8 cellular contexts compared by ENCODE assay signal in genomic region chr14:73888460-73888725, GRCh38. TPM values are rescaled to one million over a fixed set of nuclear protein-coding genes. Genes with fewer than 3 reads are reported as not detected.
DNase-seq lines count a peak whose midpoint lies in the region; ATAC-seq, FAIRE-seq and TF ChIP-seq lines count a peak whose summit lies in the region.

No MANE protein-coding gene starts in this region.

- peaks cover 35 to 58% (median 47%) of the 10 kb centered on the region in 4 donors for H3K4me1 Mint-ChIP-seq in CD4-positive, alpha-beta memory T cell
- H3K4me1 Mint-ChIP-seq in natural killer cell, result peaks cover 42 to 54% of the 10 kb centered on the region in 2 donors

- no peak overlapping the region for H2AFZ ChIP-seq in K562 (ENCODE audit: low read depth, low read length)

- H3K9me3 ChIP-seq in CD4-positive, alpha-beta memory T cell (ENCODE audit: control insufficient read depth in 1 of 2, low read length in 2 of 2), result no peaks in the 10 kb centered on the region
- H3K9me3 ChIP-seq in HUES64 (ENCODE audit: insufficient read depth, low read depth, low read length), result no peaks in the 10 kb centered on the region
- H3K9me3 ChIP-seq in K562 (replicated peaks; ENCODE audit: control insufficient read depth, insufficient read depth, low read depth, low read length), result no peaks in the 10 kb centered on the region
- no peaks in the 10 kb centered on the region for H3K9me3 ChIP-seq in stomach

- no peak for TF ChIP-seq POLR2A in K562 (conservative IDR thresholded peaks at IDR 0.05)
- TF ChIP-seq POLR2A in stomach (IDR thresholded peaks at IDR 0.05), result no peak

- H3K79me2 ChIP-seq in K562 (ENCODE audit: control insufficient read depth, insufficient read depth, low read length), result peaks cover 77% of the 10 kb centered on the region

- no peaks in the 10 kb centered on the region for H3K27me3 Mint-ChIP-seq in CD4-positive, alpha-beta memory T cell
- no peaks in the 10 kb centered on the region for H3K27me3 Mint-ChIP-seq in natural killer cell (ENCODE audit: low read depth in 2 of 2)

- no peaks in the 10 kb centered on the region for H3K27me3 ChIP-seq in CD4-positive, alpha-beta memory T cell (ENCODE audit: insufficient read depth, low read length)
- H3K27me3 ChIP-seq in HUES64 (ENCODE audit: insufficient read depth, low read length), result no peaks in the 10 kb centered on the region
- H3K27me3 ChIP-seq in K562 (ENCODE audit: control insufficient read depth in 2 of 2, insufficient read depth in 2 of 2, low read length in 2 of 2), result no peaks in the 10 kb centered on the region
- H3K27me3 ChIP-seq in stomach, result no peaks in the 10 kb centered on the region

- H3K4me3 ChIP-seq in CD4-positive, alpha-beta memory T cell (ENCODE audit: low read length in 2 of 2), result no peak overlapping the region
- peak overlapping the region; percentile 91 for H3K4me3 ChIP-seq in HUES64 (ENCODE audit: low read length)
- H3K4me3 ChIP-seq in K562, result peak overlapping the region; percentile 86
- H3K4me3 ChIP-seq in stomach, result peak overlapping the region in 2 of 4 donors; percentile 82 to 83

- FAIRE-seq in K562 (lab: Jason Lieb, UNC), result no peak

- H3K27ac ChIP-seq in CD4-positive, alpha-beta memory T cell (ENCODE audit: low read depth, low read length), result peak overlapping the region; percentile 96
- H3K27ac ChIP-seq in HUES64 (ENCODE audit: low read depth, low read length) (no peak overlapping the region), K562 (ENCODE audit: extremely low read depth, low read depth, low read length) (peak overlapping the region; percentile 96), stomach (peak overlapping the region in 2 of 5 donors; percentile 93 to 99)

- H3K4me3 Mint-ChIP-seq in CD4-positive, alpha-beta memory T cell, result peak overlapping the region in 7 of 8 donors; percentile 5 to 99 (median 97)
- H3K4me3 Mint-ChIP-seq in natural killer cell, result peak overlapping the region; percentile 96

- no peak for TF ChIP-seq RAD21 in K562 (CRISPR knock-in tag; conservative IDR thresholded peaks at IDR 0.05 in 1 of 2, IDR thresholded peaks at IDR 0.05 in 1 of 2)

- H3K36me3 Mint-ChIP-seq in CD4-positive, alpha-beta memory T cell, result peaks cover 7 to 28% of the 10 kb centered on the region in 2 donors
- H3K36me3 Mint-ChIP-seq in natural killer cell, result no peaks in the 10 kb centered on the region

- whole genome bisulfite sequencing in HUES64, result 84% methylated on average over 3 of the region's 3 CpGs
- 0% methylated on average over 2 of the region's 3 CpGs for WGBS in K562 (ENCODE audit: insufficient coverage, low coverage, missing lambda C conversion rate)
- WGBS in stomach, 5 donors, result 15 to 31% (median 20%) methylated on average over 3 of the region's 3 CpGs

- in situ Hi-C loops in K562 (cut with MboI), result no loop called here

- H3K4me1 ChIP-seq in CD4-positive, alpha-beta memory T cell (ENCODE audit: insufficient read depth, low read length), result peaks cover 43% of the 10 kb centered on the region
- H3K4me1 ChIP-seq in HUES64 (ENCODE audit: insufficient read depth, low read length) (peaks cover 9% of the 10 kb centered on the region; the same call in 1 of the 2 replicates), K562 (replicated peaks in 1 of 2; ENCODE audit: control insufficient read depth in 2 of 2, insufficient read depth in 2 of 2, low read length in 2 of 2) (peaks cover 4 to 6% of the 10 kb centered on the region in 2 experiments; a peak in 4 of 5 replicates), stomach (peaks cover 21 to 63% (median 37%) of the 10 kb centered on the region in 4 donors)

- no peak for TF ChIP-seq EP300 in K562 (IDR thresholded peaks at IDR 0.05; ENCODE audit: low read length)
- no peak for TF ChIP-seq EP300 in stomach (IDR thresholded peaks at IDR 0.05)

- no peak overlapping the region for H3K9ac ChIP-seq in HUES64 (ENCODE audit: low read depth, low read length)
- H3K9ac ChIP-seq in K562 (ENCODE audit: insufficient read depth in 1 of 2, low read depth in 2 of 2, low read length in 2 of 2), result peak overlapping the region in 1 of 2 experiments; percentile 90; a peak in 2 of 4 replicates

- DNase-seq in CD4-positive, alpha-beta memory T cell, result no peak
- DNase-seq in K562 (ENCODE audit: extremely low read depth in 1 of 4, low spot score in 3 of 4) (no peak), natural killer cell (no peak), stomach (no peak), ecto neural progenitor cell (ENCODE audit: low spot score) (no peak), NCI-H1417 (lab: John Stamatoyannopoulos, UW) (no peak)

- POLR2A ChIA-PET in CD4-positive, alpha-beta memory T cell (lab: Charles Lee; ENCODE audit: partially characterized antibody), result interaction anchor here (0.8 to 3.6 kb wide), 5 partner anchors 8 to 430 kb away, joined by 3 to 30 read pairs (median 4); partner anchors contain the start of genes ACOT2, BBOF1, ENTPD5 and PTGR2
- POLR2A ChIA-PET in K562 (lab: Yijun Ruan, JAX), result interaction anchor here (1.4 to 3.4 kb wide), 3 partner anchors 11 to 135 kb away, joined by 4 to 15 read pairs (median 11); no protein-coding TSS in a partner anchor

- H3K4me2 ChIP-seq in K562 (ENCODE audit: insufficient read depth, low read length), result peak overlapping the region; percentile 94

- ATAC-seq in K562 (no peak), natural killer cell (no peak), GM18867 (IDR thresholded peaks at IDR 0.05; ENCODE audit: unreplicated experiment) (no peak)

- peak overlapping the region; percentile 85 to 100 (median 99) for H3K27ac Mint-ChIP-seq in CD4-positive, alpha-beta memory T cell
- H3K27ac Mint-ChIP-seq in natural killer cell, result peak overlapping the region; percentile 99

- H4K20me1 ChIP-seq in K562 (replicated peaks; ENCODE audit: control insufficient read depth, insufficient read depth, low read length), result no peaks in the 10 kb centered on the region

- CTCF ChIA-PET in CD4-positive, alpha-beta memory T cell (lab: Charles Lee; ENCODE audit: partially characterized antibody), result no interaction called here
- CTCF ChIA-PET in K562 (lab: Yijun Ruan, JAX; ENCODE audit: low intra/inter-chr PET ratio), result no interaction called here

- TF ChIP-seq CTCF in K562 (IDR thresholded peaks at IDR 0.05 in 2 of 3, conservative IDR thresholded peaks at IDR 0.05 in 1 of 3; ENCODE audit: insufficient read depth in 2 of 3, low read depth in 1 of 3, low read length in 3 of 3) (no peak), natural killer cell (IDR thresholded peaks at IDR 0.05) (no peak), stomach (IDR thresholded peaks at IDR 0.05) (no peak)

- H3K9me1 ChIP-seq in K562 (ENCODE audit: control insufficient read depth, insufficient read depth, low read length), result no peaks in the 10 kb centered on the region

- intact Hi-C loops in CD4-positive, alpha-beta memory T cell (cut with micrococcal nuclease), result no loop called here
- intact Hi-C loops in K562 (cut with micrococcal nuclease) (loop anchor here (5.0 kb wide), 1 partner anchor 146 kb away; no protein-coding TSS in a partner anchor), natural killer cell (cut with micrococcal nuclease) (loop anchor here (5.0 to 10.0 kb wide), 2 partner anchors 126 to 136 kb away; partner anchors contain the start of genes BBOF1 and ENTPD5), stomach (cut with DNase I; ENCODE audit: low total_unique reads) (no loop called here)

- H3K9me3 Mint-ChIP-seq in CD4-positive, alpha-beta memory T cell, result no peaks in the 10 kb centered on the region
- H3K9me3 Mint-ChIP-seq in natural killer cell, result no peaks in the 10 kb centered on the region

- no TSS peak for BruUV-seq in K562 (replicated peaks; lab: Mats Ljungman, UMichigan)

- H3K36me3 ChIP-seq in CD4-positive, alpha-beta memory T cell (ENCODE audit: insufficient read depth, low read length), result peaks cover 3% of the 10 kb centered on the region
- H3K36me3 ChIP-seq in HUES64 (ENCODE audit: insufficient read depth, low read length) (peaks cover 19% of the 10 kb centered on the region), K562 (ENCODE audit: control insufficient read depth, insufficient read depth, low read length) (peaks cover 16% of the 10 kb centered on the region; the same call in 2 of the 3 replicates), stomach (peaks cover 0 to 17% (median 9%) of the 10 kb centered on the region in 4 donors)

RNA-seq across cellular contexts. Expression of gene ZNF410, which starts 1.7 kb away (rescaled TPM):
- 10 to 100 TPM; 46.2 to 47.3 TPM for total RNA-seq in CD4-positive, alpha-beta memory T cell
- 10 to 100 TPM; 59.1 to 70.9 TPM for polyA plus RNA-seq in CD4-positive, alpha-beta memory T cell
- polyA plus RNA-seq in HUES64 (2013, experiment 1 of 2), result 23.0 TPM
- 24.0 TPM for polyA plus RNA-seq in HUES64 (2013, experiment 2 of 2)
- total RNA-seq in K562 (2011; cell fraction: chromatin; rRNA removed; ENCODE audit: low replicate concordance), result 82.2 and 124 TPM in 2 replicates
- total RNA-seq in K562 (2011; cell fraction: nucleolus; rRNA removed), result 42.0 and 47.6 TPM in 2 replicates
- 76.8 and 107 TPM in 2 replicates for total RNA-seq in K562 (2011; cell fraction: nucleoplasm; rRNA removed)
- total RNA-seq in K562 (2014; rRNA removed) (25.9 and 26.2 TPM in 2 replicates), K562 (2014; rRNA removed; fragmentation: Illumina TruSeq; extraction: Trizol) (42.0 and 46.1 TPM in 2 replicates), K562 (2015; rRNA removed; fragmentation: Illumina TruSeq; extraction: Trizol) (35.9 and 38.7 TPM in 2 replicates), K562 (2021) (28.2 and 30.0 TPM in 2 replicates), natural killer cell (100 to 1,000 TPM; 111 to 118 (median 113) TPM), stomach (100 to 1,000 TPM in 1 of 5 donors, 10 to 100 TPM in 4; 44.8 to 183 (median 58.8) TPM)
- polyA plus RNA-seq in K562 (2011; rRNA removed) (30.1 and 44.4 TPM in 2 replicates), K562 (2014; fragmentation: Illumina TruSeq; extraction: Trizol) (35.3 and 36.9 TPM in 2 replicates), K562 (2014; fragmentation: Nextera tagmentation; extraction: Ambion mirVana) (10 to 100 TPM; 48.6 to 64.8 TPM), K562 (2014; rRNA removed) (20.5 and 29.1 TPM in 2 replicates), stomach (10 to 100 TPM; 21.4 to 35.4 (median 25.7) TPM)
- polyA plus RNA-seq in K562 (2011; cell fraction: cytosol; rRNA removed), result 13.9 and 19.9 TPM in 2 replicates
- 39.9 and 40.8 TPM in 2 replicates for polyA plus RNA-seq in K562 (2011; cell fraction: nucleus; rRNA removed)
- 23.1 and 27.2 TPM in 2 replicates for polyA plus RNA-seq in K562 (2012)
- 54.5 and 55.0 TPM in 2 replicates for polyA minus RNA-seq in K562 (2011; rRNA and poly(A)+ RNA removed)
- 14.1 and 20.9 TPM in 2 replicates for polyA minus RNA-seq in K562 (2011; cell fraction: cytosol; rRNA and poly(A)+ RNA removed)
- 26.0 and 43.7 TPM in 2 replicates for polyA minus RNA-seq in K562 (2011; cell fraction: nucleus; rRNA and poly(A)+ RNA removed)

RNA-seq across cellular contexts. Expression of gene PTGR2, which starts 36.8 kb away (rescaled TPM):
- 1 to 10 TPM; 4.5 to 5.0 TPM for total RNA-seq in CD4-positive, alpha-beta memory T cell
- polyA plus RNA-seq in CD4-positive, alpha-beta memory T cell, result 1 to 10 TPM; 2.3 to 2.9 TPM
- polyA plus RNA-seq in HUES64 (2013, experiment 1 of 2), result 11.6 TPM
- polyA plus RNA-seq in HUES64 (2013, experiment 2 of 2), result 14.7 TPM
- 17.5 and 53.7 TPM in 2 replicates for total RNA-seq in K562 (2011; cell fraction: chromatin; rRNA removed; ENCODE audit: low replicate concordance)
- 9.3 and 11.4 TPM in 2 replicates for total RNA-seq in K562 (2011; cell fraction: nucleolus; rRNA removed)
- total RNA-seq in K562 (2011; cell fraction: nucleoplasm; rRNA removed), result 25.7 and 35.0 TPM in 2 replicates
- total RNA-seq in K562 (2014; rRNA removed) (5.2 and 7.4 TPM in 2 replicates), K562 (2014; rRNA removed; fragmentation: Illumina TruSeq; extraction: Trizol) (11.0 and 11.1 TPM in 2 replicates), K562 (2015; rRNA removed; fragmentation: Illumina TruSeq; extraction: Trizol) (8.6 and 9.6 TPM in 2 replicates), K562 (2021) (8.8 and 9.4 TPM in 2 replicates), natural killer cell (1 to 10 TPM in 2 of 3 donors, under 1 TPM in 1; 0.48 to 1.5 (median 1.5) TPM), stomach (10 to 100 TPM in 1 of 5 donors, 1 to 10 TPM in 3, under 1 TPM in 1; 0.58 to 17.0 (median 7.7) TPM)
- polyA plus RNA-seq in K562 (2011; rRNA removed) (15.9 and 23.0 TPM in 2 replicates), K562 (2014; fragmentation: Illumina TruSeq; extraction: Trizol) (16.8 and 17.5 TPM in 2 replicates), K562 (2014; fragmentation: Nextera tagmentation; extraction: Ambion mirVana) (10 to 100 TPM; 13.0 to 20.1 TPM), K562 (2014; rRNA removed) (12.2 and 13.0 TPM in 2 replicates), stomach (1 to 10 TPM; 4.5 to 5.5 (median 4.7) TPM)
- 2.3 and 4.8 TPM in 2 replicates for polyA plus RNA-seq in K562 (2011; cell fraction: cytosol; rRNA removed)
- polyA plus RNA-seq in K562 (2011; cell fraction: nucleus; rRNA removed), result 8.3 and 14.0 TPM in 2 replicates
- polyA plus RNA-seq in K562 (2012), result 7.3 and 8.6 TPM in 2 replicates
- 14.2 and 15.6 TPM in 2 replicates for polyA minus RNA-seq in K562 (2011; rRNA and poly(A)+ RNA removed)
- polyA minus RNA-seq in K562 (2011; cell fraction: cytosol; rRNA and poly(A)+ RNA removed), result 3.5 and 3.9 TPM in 2 replicates
- 6.3 and 10.4 TPM in 2 replicates for polyA minus RNA-seq in K562 (2011; cell fraction: nucleus; rRNA and poly(A)+ RNA removed)

Comparison
In these comparisons a context has a peak if more than half of its experiments do, and no peak if none do; other contexts are left out.
1. H3K4me3 ChIP-seq: peak in HUES64 (single experiment) and K562 (single experiment); none in CD4-positive, alpha-beta memory T cell (0 of 2).
2. intact Hi-C loops: an anchor here in K562 (5.0 kb wide) and natural killer cell (5.0 to 10.0 kb wide); none called in CD4-positive, alpha-beta memory T cell and stomach.